1 cellular context compared by ENCODE assay signal in the genomic region with DNA sequence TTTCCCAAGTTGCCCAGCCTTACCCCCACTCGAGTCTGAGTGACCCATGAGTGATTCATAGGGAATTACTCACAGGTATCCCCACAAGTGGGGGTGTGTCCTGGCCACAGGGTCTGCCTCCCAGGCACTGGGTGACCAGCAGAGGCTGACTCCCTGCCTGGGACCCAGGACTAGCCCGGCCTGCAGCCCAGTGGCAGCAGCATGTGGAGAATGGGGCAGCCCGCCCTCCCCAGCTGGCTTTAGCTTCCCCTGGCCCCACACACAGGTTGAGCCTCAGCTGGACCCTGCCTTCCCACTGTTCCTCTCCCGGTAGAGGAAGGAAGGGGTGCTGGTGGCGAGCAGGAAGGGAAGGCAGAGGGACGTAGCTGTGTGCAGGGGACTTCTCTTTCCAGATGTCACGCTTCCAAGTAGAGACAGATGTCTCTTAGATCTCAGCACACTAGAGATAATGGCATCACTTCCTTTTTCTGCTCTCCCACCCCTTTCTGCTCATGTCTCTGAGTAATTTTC.
TF ChIP-seq lines count a peak whose summit lies in the region.

No MANE protein-coding gene starts in this region.

TF ChIP-seq in K562, 482 proteins besides CTCF, POLR2A, EP300 and RAD21 (continued from another document and continues in another):
- TF ChIP-seq, protein P1, sequence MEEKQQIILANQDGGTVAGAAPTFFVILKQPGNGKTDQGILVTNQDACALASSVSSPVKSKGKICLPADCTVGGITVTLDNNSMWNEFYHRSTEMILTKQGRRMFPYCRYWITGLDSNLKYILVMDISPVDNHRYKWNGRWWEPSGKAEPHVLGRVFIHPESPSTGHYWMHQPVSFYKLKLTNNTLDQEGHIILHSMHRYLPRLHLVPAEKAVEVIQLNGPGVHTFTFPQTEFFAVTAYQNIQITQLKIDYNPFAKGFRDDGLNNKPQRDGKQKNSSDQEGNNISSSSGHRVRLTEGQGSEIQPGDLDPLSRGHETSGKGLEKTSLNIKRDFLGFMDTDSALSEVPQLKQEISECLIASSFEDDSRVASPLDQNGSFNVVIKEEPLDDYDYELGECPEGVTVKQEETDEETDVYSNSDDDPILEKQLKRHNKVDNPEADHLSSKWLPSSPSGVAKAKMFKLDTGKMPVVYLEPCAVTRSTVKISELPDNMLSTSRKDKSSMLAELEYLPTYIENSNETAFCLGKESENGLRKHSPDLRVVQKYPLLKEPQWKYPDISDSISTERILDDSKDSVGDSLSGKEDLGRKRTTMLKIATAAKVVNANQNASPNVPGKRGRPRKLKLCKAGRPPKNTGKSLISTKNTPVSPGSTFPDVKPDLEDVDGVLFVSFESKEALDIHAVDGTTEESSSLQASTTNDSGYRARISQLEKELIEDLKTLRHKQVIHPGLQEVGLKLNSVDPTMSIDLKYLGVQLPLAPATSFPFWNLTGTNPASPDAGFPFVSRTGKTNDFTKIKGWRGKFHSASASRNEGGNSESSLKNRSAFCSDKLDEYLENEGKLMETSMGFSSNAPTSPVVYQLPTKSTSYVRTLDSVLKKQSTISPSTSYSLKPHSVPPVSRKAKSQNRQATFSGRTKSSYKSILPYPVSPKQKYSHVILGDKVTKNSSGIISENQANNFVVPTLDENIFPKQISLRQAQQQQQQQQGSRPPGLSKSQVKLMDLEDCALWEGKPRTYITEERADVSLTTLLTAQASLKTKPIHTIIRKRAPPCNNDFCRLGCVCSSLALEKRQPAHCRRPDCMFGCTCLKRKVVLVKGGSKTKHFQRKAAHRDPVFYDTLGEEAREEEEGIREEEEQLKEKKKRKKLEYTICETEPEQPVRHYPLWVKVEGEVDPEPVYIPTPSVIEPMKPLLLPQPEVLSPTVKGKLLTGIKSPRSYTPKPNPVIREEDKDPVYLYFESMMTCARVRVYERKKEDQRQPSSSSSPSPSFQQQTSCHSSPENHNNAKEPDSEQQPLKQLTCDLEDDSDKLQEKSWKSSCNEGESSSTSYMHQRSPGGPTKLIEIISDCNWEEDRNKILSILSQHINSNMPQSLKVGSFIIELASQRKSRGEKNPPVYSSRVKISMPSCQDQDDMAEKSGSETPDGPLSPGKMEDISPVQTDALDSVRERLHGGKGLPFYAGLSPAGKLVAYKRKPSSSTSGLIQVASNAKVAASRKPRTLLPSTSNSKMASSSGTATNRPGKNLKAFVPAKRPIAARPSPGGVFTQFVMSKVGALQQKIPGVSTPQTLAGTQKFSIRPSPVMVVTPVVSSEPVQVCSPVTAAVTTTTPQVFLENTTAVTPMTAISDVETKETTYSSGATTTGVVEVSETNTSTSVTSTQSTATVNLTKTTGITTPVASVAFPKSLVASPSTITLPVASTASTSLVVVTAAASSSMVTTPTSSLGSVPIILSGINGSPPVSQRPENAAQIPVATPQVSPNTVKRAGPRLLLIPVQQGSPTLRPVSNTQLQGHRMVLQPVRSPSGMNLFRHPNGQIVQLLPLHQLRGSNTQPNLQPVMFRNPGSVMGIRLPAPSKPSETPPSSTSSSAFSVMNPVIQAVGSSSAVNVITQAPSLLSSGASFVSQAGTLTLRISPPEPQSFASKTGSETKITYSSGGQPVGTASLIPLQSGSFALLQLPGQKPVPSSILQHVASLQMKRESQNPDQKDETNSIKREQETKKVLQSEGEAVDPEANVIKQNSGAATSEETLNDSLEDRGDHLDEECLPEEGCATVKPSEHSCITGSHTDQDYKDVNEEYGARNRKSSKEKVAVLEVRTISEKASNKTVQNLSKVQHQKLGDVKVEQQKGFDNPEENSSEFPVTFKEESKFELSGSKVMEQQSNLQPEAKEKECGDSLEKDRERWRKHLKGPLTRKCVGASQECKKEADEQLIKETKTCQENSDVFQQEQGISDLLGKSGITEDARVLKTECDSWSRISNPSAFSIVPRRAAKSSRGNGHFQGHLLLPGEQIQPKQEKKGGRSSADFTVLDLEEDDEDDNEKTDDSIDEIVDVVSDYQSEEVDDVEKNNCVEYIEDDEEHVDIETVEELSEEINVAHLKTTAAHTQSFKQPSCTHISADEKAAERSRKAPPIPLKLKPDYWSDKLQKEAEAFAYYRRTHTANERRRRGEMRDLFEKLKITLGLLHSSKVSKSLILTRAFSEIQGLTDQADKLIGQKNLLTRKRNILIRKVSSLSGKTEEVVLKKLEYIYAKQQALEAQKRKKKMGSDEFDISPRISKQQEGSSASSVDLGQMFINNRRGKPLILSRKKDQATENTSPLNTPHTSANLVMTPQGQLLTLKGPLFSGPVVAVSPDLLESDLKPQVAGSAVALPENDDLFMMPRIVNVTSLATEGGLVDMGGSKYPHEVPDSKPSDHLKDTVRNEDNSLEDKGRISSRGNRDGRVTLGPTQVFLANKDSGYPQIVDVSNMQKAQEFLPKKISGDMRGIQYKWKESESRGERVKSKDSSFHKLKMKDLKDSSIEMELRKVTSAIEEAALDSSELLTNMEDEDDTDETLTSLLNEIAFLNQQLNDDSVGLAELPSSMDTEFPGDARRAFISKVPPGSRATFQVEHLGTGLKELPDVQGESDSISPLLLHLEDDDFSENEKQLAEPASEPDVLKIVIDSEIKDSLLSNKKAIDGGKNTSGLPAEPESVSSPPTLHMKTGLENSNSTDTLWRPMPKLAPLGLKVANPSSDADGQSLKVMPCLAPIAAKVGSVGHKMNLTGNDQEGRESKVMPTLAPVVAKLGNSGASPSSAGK (IDR thresholded peaks at IDR 0.05): no peak
- TF ChIP-seq, protein P2, sequence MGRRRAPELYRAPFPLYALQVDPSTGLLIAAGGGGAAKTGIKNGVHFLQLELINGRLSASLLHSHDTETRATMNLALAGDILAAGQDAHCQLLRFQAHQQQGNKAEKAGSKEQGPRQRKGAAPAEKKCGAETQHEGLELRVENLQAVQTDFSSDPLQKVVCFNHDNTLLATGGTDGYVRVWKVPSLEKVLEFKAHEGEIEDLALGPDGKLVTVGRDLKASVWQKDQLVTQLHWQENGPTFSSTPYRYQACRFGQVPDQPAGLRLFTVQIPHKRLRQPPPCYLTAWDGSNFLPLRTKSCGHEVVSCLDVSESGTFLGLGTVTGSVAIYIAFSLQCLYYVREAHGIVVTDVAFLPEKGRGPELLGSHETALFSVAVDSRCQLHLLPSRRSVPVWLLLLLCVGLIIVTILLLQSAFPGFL (CRISPR knock-in tag; IDR thresholded peaks at IDR 0.05): no peak
- TF ChIP-seq SMARCC2 (IDR thresholded peaks at IDR 0.05; ENCODE audit: low read depth) (no peak), GABPB1 (CRISPR knock-in tag; IDR thresholded peaks at IDR 0.05) (peak; percentile 77), CBX8 (IDR thresholded peaks at IDR 0.05; ENCODE audit: borderline replicate concordance, extremely low read depth, low read depth, low read length, poor library complexity, severe bottlenecking) (no peak), JUND (IDR thresholded peaks at IDR 0.05; ENCODE audit: borderline replicate concordance, low read depth, low read length) (peak; percentile 45; the same call in 1 of the 2 replicates), JUND (tag; IDR thresholded peaks at IDR 0.05; ENCODE audit: borderline replicate concordance, low read depth, low read length) (no peak; the same call in 2 of the 3 replicates), MEIS2 (IDR thresholded peaks at IDR 0.05; ENCODE audit: partially characterized antibody) (peak; percentile 30), DEAF1 (CRISPR knock-in tag; IDR thresholded peaks at IDR 0.05) (no peak), ATF2 (CRISPR knock-in tag; IDR thresholded peaks at IDR 0.05) (no peak), MXI1 (IDR thresholded peaks at IDR 0.05; ENCODE audit: low read depth, low read length) (no peak), SPI1 (IDR thresholded peaks at IDR 0.05; ENCODE audit: borderline replicate concordance, low read depth, low read length) (peak; percentile 97), HCFC1 (IDR thresholded peaks at IDR 0.05; ENCODE audit: low read depth, low read length) (no peak), GATAD2A (IDR thresholded peaks at IDR 0.05) (no peak), ZBTB40 (IDR thresholded peaks at IDR 0.05) (peak; percentile 51; the same call in 1 of the 2 replicates), ZBTB40 (CRISPR knock-in tag; IDR thresholded peaks at IDR 0.05) (no peak), NR2C2 (CRISPR knock-in tag; IDR thresholded peaks at IDR 0.05) (no peak), NR2C2 (tag; IDR thresholded peaks at IDR 0.05) (no peak)
